In the genomic region with DNA sequence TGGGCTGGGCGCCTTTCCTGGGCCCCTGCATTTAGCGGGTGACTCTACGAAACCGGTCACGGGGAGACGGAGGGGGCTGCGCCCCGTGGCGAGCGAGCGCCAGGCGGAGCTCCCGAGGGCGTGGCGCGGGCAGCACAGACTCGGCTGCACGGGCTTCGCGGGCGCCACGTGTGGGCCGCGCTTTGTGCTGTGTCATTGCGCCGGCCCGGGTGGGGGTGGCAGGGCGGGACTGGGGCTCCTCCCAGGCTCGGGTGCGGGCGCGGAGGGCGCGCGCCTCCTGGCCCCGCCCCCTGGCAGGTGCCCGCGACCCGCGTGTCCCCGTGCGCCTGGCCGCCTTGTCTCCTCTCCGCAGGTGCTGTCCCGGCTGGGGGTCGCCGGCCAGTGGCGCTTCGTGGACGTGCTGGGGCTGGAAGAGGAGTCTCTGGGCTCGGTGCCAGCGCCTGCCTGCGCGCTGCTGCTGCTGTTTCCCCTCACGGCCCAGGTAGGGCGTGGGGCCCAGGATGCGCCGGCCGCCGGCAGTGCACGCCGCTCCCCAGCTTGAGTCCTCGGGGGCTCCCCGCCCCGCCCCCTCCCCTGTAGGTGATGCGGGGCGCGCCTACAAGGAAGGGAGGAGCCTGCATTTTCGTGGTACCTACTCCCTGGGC, we compare ENCODE assay signal across 9 cellular contexts. TPM values are rescaled to one million over a fixed set of nuclear protein-coding genes. Genes with fewer than 3 reads are reported as not detected.
DNase-seq lines count a peak whose midpoint lies in the region; ATAC-seq, FAIRE-seq and TF ChIP-seq lines count a peak whose summit lies in the region.
"Had no signal": no experiment of that assay in that cellular context is flagged by ENCODE, and none has a peak within 500 bp of the region (broad histone marks: within the 10 kb centered on the region; RNA-seq: fewer than 3 reads in every experiment).

No MANE protein-coding gene starts in this region.

- H3K79me2 ChIP-seq in astrocyte (ENCODE audit: insufficient read depth, low read length), result peaks cover 29% of the 10 kb centered on the region

- H3K4me3 ChIP-seq in astrocyte (ENCODE audit: insufficient read depth, low read depth, low read length) (peak overlapping the region; percentile 80), retinal pigment epithelial cell (ENCODE audit: low read length) (peak overlapping the region; percentile 82)

- peak overlapping the region; percentile 33 for H2AFZ ChIP-seq in astrocyte (ENCODE audit: low read depth, low read length)

- no peaks in the 10 kb centered on the region for H3K27me3 Mint-ChIP-seq in astrocyte (ENCODE audit: low read depth, unreplicated experiment)

- TF ChIP-seq CTCF in astrocyte (IDR thresholded peaks at IDR 0.05; ENCODE audit: insufficient read depth, low read depth, low read length), result no peak
- TF ChIP-seq CTCF in retinal pigment epithelial cell (conservative IDR thresholded peaks at IDR 0.05; ENCODE audit: low read depth, low read length), result no peak

- H3K36me3 ChIP-seq in astrocyte (ENCODE audit: insufficient read depth, low read length), result peaks cover 31% of the 10 kb centered on the region

- FAIRE-seq in astrocyte (lab: Jason Lieb, UNC), result no peak
- FAIRE-seq: islet of Langerhans had no signal

- H3K4me1 ChIP-seq in astrocyte (ENCODE audit: insufficient read depth, low read length), result peaks cover 17% of the 10 kb centered on the region

- peak overlapping the region; percentile 87 for H3K9ac ChIP-seq in astrocyte (ENCODE audit: low read length)

- peaks cover 3% of the 10 kb centered on the region for H3K27me3 ChIP-seq in astrocyte (ENCODE audit: insufficient read depth, low read length)

- H3K9me3 Mint-ChIP-seq in astrocyte (ENCODE audit: unreplicated experiment), result no peaks in the 10 kb centered on the region

- peaks cover 22% of the 10 kb centered on the region for H3K36me3 Mint-ChIP-seq in astrocyte (ENCODE audit: low read depth, unreplicated experiment)

- H3K9me3 ChIP-seq in astrocyte (ENCODE audit: insufficient read depth, low read depth, low read length), result no peaks in the 10 kb centered on the region

- no peak for DNase-seq in activated CD4-positive, CD25-positive, alpha-beta regulatory T cell (lab: John Stamatoyannopoulos, UW)
- DNase-seq in NCI-H510A treated with DMSO at 0.1 percent for 48 hours (lab: John Stamatoyannopoulos, UW) (peak; percentile 15), astrocyte (ENCODE audit: low read depth) (peak; percentile 30), hippocampal formation (lab: John Stamatoyannopoulos, UW) (peak; percentile 3 to 23), retinal pigment epithelial cell (ENCODE audit: low read depth) (no peak), kidney glomerular epithelial cell (lab: John Stamatoyannopoulos, UW) (no peak)

- H3K4me2 ChIP-seq in astrocyte (ENCODE audit: low read length), result peak overlapping the region; percentile 84

- peaks cover 44% of the 10 kb centered on the region for H4K20me1 ChIP-seq in astrocyte (ENCODE audit: insufficient read depth, low read length)

- peaks cover 25% of the 10 kb centered on the region for H3K4me1 Mint-ChIP-seq in astrocyte (ENCODE audit: low read depth, unreplicated experiment)

- H3K27ac ChIP-seq in astrocyte (ENCODE audit: low read depth, low read length), result peak overlapping the region; percentile 57

- peak overlapping the region; percentile 3 for H3K27ac Mint-ChIP-seq in astrocyte (ENCODE audit: unreplicated experiment)

- H3K4me3 Mint-ChIP-seq in astrocyte (ENCODE audit: unreplicated experiment), result peak overlapping the region; percentile 96

- ATAC-seq in activated CD4-positive, CD25-positive, alpha-beta regulatory T cell treated with anti-CD3 and anti-CD28 coated beads, Interleukin-2, amount 50 U/mL, for 24 hours, result peak; percentile 59 to 60
- peak; percentile 58 for ATAC-seq in HG02973 (IDR thresholded peaks at IDR 0.05; ENCODE audit: unreplicated experiment)

RNA-seq across cellular contexts. Expression of gene UCHL1, which starts 0.7 kb away (rescaled TPM):
- 1,149 and 1,154 TPM in 2 replicates for total RNA-seq in astrocyte

RNA-seq across cellular contexts. Expression of gene APBB2, which starts 43.0 kb away (rescaled TPM):
- total RNA-seq in astrocyte, result 172 and 173 TPM in 2 replicates

Comparison
In these comparisons a context has a peak if more than half of its experiments do, and no peak if none do; other contexts are left out.
1. DNase-seq: peak in NCI-H510A treated with DMSO at 0.1 percent for 48 hours (single experiment), astrocyte (single experiment) and hippocampal formation (2 of 2); none in activated CD4-positive, CD25-positive, alpha-beta regulatory T cell (0 of 4), retinal pigment epithelial cell (single experiment) and kidney glomerular epithelial cell (single experiment).